1 cellular context compared by ENCODE assay signal in the genomic region with DNA sequence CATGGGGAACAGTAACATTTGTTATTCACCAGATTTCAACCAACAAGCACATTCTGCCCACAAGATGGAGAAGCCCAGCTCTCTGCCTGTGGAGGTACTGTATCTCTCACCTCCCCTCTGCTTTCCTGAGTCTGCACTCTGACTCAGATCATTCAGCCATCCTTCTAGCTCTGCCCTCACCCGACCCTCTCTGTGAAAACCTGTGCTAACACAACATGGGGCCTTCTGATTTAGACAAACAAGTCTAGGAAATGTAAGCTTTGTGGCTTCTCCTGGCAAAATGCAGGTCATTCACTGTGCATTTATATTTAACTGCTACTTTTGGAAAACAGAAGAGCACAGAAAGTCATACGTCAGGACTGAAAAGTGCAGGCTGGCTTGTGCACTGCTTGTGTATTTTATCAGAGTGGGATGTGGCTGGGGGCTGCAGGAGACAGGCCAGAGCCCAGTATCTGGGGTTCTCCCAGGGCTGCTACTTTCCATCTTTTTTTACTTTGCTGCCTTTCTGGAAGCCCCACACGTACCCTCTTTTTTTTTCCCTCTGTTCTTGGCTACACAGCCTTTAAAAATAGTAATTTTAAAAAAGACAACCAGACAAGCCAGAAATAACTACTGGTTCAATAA.
TF ChIP-seq lines count a peak whose summit lies in the region.

No MANE protein-coding gene starts in this region.

TF ChIP-seq in IMR-90, 13 proteins besides CTCF, POLR2A, EP300 and RAD21:
- TF ChIP-seq MAFK (IDR thresholded peaks at IDR 0.05; ENCODE audit: low read depth, low read length) (no peak), SMC3 (IDR thresholded peaks at IDR 0.05; ENCODE audit: low read depth, low read length) (no peak), RCOR1 (IDR thresholded peaks at IDR 0.05; ENCODE audit: insufficient replicate concordance, low read length) (no peak), RFX5 (IDR thresholded peaks at IDR 0.05; ENCODE audit: low read depth, low read length) (no peak), FOS (IDR thresholded peaks at IDR 0.05; ENCODE audit: low read depth, low read length) (no peak), BHLHE40 (IDR thresholded peaks at IDR 0.05; ENCODE audit: low read depth, low read length) (no peak), NFE2L2 (IDR thresholded peaks at IDR 0.05; ENCODE audit: low read depth, low read length) (no peak), MAZ (IDR thresholded peaks at IDR 0.05; ENCODE audit: borderline replicate concordance, low read depth, low read length) (no peak), CHD1 (IDR thresholded peaks at IDR 0.05; ENCODE audit: low read depth, low read length) (no peak), MXI1 (IDR thresholded peaks at IDR 0.05; ENCODE audit: borderline replicate concordance, low read depth, low read length) (no peak), CEBPB (IDR thresholded peaks at IDR 0.05; ENCODE audit: low read depth, low read length) (no peak)
- TF ChIP-seq, protein P1, sequence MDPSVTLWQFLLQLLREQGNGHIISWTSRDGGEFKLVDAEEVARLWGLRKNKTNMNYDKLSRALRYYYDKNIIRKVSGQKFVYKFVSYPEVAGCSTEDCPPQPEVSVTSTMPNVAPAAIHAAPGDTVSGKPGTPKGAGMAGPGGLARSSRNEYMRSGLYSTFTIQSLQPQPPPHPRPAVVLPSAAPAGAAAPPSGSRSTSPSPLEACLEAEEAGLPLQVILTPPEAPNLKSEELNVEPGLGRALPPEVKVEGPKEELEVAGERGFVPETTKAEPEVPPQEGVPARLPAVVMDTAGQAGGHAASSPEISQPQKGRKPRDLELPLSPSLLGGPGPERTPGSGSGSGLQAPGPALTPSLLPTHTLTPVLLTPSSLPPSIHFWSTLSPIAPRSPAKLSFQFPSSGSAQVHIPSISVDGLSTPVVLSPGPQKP (IDR thresholded peaks at IDR 0.05; ENCODE audit: borderline replicate concordance, low read depth, low read length): no peak
